ENCODE assay signal across 9 cellular contexts in the genomic region with DNA sequence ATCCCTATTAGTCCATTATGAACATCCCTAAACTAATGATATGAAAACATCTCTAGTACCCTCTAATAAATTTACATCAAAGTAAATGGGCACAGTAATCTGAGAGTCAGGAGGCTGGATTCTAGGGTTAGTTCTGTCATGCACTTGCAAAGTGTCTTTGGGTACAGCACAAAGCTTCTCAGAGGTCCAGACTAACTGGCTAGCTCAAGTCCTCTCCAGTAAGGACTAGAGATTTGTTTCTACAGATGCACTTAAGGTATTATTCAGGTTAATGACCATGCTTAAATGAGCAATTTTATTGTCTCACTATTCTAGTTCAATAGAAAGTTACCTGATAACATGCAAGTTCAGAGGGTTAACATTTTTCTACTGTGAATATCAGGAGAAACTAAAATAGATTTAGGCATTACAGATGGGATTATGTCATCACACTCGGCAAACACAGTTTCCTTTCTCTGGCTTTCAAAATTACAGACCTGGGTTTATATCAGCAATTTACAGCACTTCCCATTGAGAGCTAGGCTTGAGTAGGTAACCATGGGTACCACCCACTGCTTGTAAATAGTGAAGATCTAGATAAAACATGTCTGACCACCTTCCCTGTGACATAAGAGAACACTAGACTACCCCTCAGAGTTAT.
DNase-seq lines count a peak whose midpoint lies in the region; ATAC-seq, FAIRE-seq and TF ChIP-seq lines count a peak whose summit lies in the region.
"Had no signal": no experiment of that assay in that cellular context is flagged by ENCODE, and none has a peak within 500 bp of the region (broad histone marks: within the 10 kb centered on the region; RNA-seq: fewer than 3 reads in every experiment).

No MANE protein-coding gene starts in this region.

- no peak overlapping the region for H2AFZ ChIP-seq in astrocyte (ENCODE audit: low read depth, low read length)
- peak overlapping the region; percentile 38 for H2AFZ ChIP-seq in osteoblast (ENCODE audit: low read length)

- no peaks in the 10 kb centered on the region for H3K36me3 ChIP-seq in astrocyte (ENCODE audit: insufficient read depth, low read length)
- H3K36me3 ChIP-seq in osteoblast (ENCODE audit: insufficient read depth, low read length) = no peaks in the 10 kb centered on the region
- H3K36me3 ChIP-seq in HAP-1 (replicated peaks) = no peaks in the 10 kb centered on the region

- no peak for FAIRE-seq in astrocyte (lab: Jason Lieb, UNC)

- H3K79me2 ChIP-seq in astrocyte (ENCODE audit: insufficient read depth, low read length) (no peaks in the 10 kb centered on the region), osteoblast (ENCODE audit: insufficient read depth, low read length) (no peaks in the 10 kb centered on the region)

- peaks cover 6% of the 10 kb centered on the region for H3K36me3 Mint-ChIP-seq in activated CD4-positive, alpha-beta T cell treated with anti-CD3 and anti-CD28 coated beads for 36 hours (ENCODE audit: low read depth)
- H3K36me3 Mint-ChIP-seq in astrocyte (ENCODE audit: low read depth, unreplicated experiment) = no peaks in the 10 kb centered on the region

- no peak overlapping the region for H3K4me3 Mint-ChIP-seq in activated CD4-positive, alpha-beta T cell treated with anti-CD3 and anti-CD28 coated beads for 36 hours
- H3K4me3 Mint-ChIP-seq in astrocyte (ENCODE audit: unreplicated experiment) = no peak overlapping the region

- no peak overlapping the region for H3K27ac ChIP-seq in astrocyte (ENCODE audit: low read depth, low read length)
- H3K27ac ChIP-seq in osteoblast (ENCODE audit: low read depth, low read length) = peak overlapping the region; percentile 18

- intact Hi-C loops in activated CD4-positive, alpha-beta T cell treated with anti-CD3 and anti-CD28 coated beads for 36 hours (cut with DNase I, micrococcal nuclease) = loop anchor here in 1 of 2 experiments (10.0 kb wide), 1 partner anchor 790 kb away; no protein-coding TSS in a partner anchor

- H4K20me1 ChIP-seq in astrocyte (ENCODE audit: insufficient read depth, low read length) = no peaks in the 10 kb centered on the region
- H4K20me1 ChIP-seq in osteoblast (ENCODE audit: insufficient read depth, low read length) = no peaks in the 10 kb centered on the region

- no peaks in the 10 kb centered on the region for H3K27me3 ChIP-seq in astrocyte (ENCODE audit: insufficient read depth, low read length)
- H3K27me3 ChIP-seq in osteoblast (ENCODE audit: insufficient read depth, low read length) = no peaks in the 10 kb centered on the region
- H3K27me3 ChIP-seq in HAP-1 (ENCODE audit: low read depth) = no peaks in the 10 kb centered on the region

- peak; percentile 76 for ATAC-seq in activated CD4-positive, alpha-beta T cell treated with anti-CD3 and anti-CD28 coated beads for 36 hours
- ATAC-seq in HG02763 (IDR thresholded peaks at IDR 0.05; ENCODE audit: unreplicated experiment) = no peak
- ATAC-seq: Panc1 had no signal

- in situ Hi-C loops in HAP-1 (cut with MboI; ENCODE audit: low sequenced_read_pairs) = no loop called here

- TF ChIP-seq CTCF in astrocyte (IDR thresholded peaks at IDR 0.05; ENCODE audit: insufficient read depth, low read depth, low read length) (no peak), osteoblast (IDR thresholded peaks at IDR 0.05; ENCODE audit: extremely low read depth, low read depth, low read length) (no peak)

- CTCF ChIA-PET in activated CD4-positive, alpha-beta T cell treated with anti-CD3 and anti-CD28 coated beads for 36 hours (lab: Charles Lee) = interaction anchor here (0.7 kb wide), 1 partner anchor 8 kb away, joined by 3 read pairs; no protein-coding TSS in a partner anchor

- H3K4me2 ChIP-seq in astrocyte (ENCODE audit: low read length) (peak overlapping the region; percentile 9), osteoblast (ENCODE audit: insufficient read depth, low read length) (peak overlapping the region; percentile 29)

- H3K4me1 ChIP-seq in astrocyte (ENCODE audit: insufficient read depth, low read length) (peaks cover 10% of the 10 kb centered on the region), osteoblast (ENCODE audit: insufficient read depth, low read length) (peaks cover 4% of the 10 kb centered on the region), HAP-1 (no peaks in the 10 kb centered on the region)

- POLR2A ChIA-PET in activated CD4-positive, alpha-beta T cell treated with anti-CD3 and anti-CD28 coated beads for 36 hours (lab: Charles Lee) = no interaction called here

- H3K27ac Mint-ChIP-seq in activated CD4-positive, alpha-beta T cell treated with anti-CD3 and anti-CD28 coated beads for 36 hours = peak overlapping the region; percentile 13
- H3K27ac Mint-ChIP-seq in astrocyte (ENCODE audit: unreplicated experiment) = no peak overlapping the region

- H3K9me3 ChIP-seq in astrocyte (ENCODE audit: insufficient read depth, low read depth, low read length) (no peaks in the 10 kb centered on the region), osteoblast (ENCODE audit: low read depth, low read length) (no peaks in the 10 kb centered on the region), HAP-1 (no peaks in the 10 kb centered on the region)

- H3K9ac ChIP-seq in astrocyte (ENCODE audit: low read length) = peak overlapping the region; percentile 1

- H3K9me3 Mint-ChIP-seq in activated CD4-positive, alpha-beta T cell treated with anti-CD3 and anti-CD28 coated beads for 36 hours (ENCODE audit: low read depth) = no peaks in the 10 kb centered on the region
- H3K9me3 Mint-ChIP-seq in astrocyte (ENCODE audit: unreplicated experiment) = no peaks in the 10 kb centered on the region

- DNase-seq in activated CD4-positive, alpha-beta T cell treated with anti-CD3 and anti-CD28 coated beads for 36 hours = peak; percentile 22
- DNase-seq in activated CD4-positive, alpha-beta T cell treated with anti-CD3 and anti-CD28 coated beads, Interleukin-2, amount 50 U/mL, for 4 hours = no peak
- peak; percentile 89 for DNase-seq in NCI-H2081 treated with DMSO at 0.1 percent for 48 hours (lab: John Stamatoyannopoulos, UW)
- DNase-seq in astrocyte (ENCODE audit: low read depth) = peak; percentile 66
- peak; percentile 38 for DNase-seq in osteoblast (ENCODE audit: insufficient read length, low spot score, missing footprints)
- no peak for DNase-seq in HAP-1 (ENCODE audit: low spot score in 2 of 2)
- no peak for DNase-seq in mucosa of gallbladder (ENCODE audit: low spot score)

- H3K4me1 Mint-ChIP-seq in activated CD4-positive, alpha-beta T cell treated with anti-CD3 and anti-CD28 coated beads for 36 hours = peaks cover 49% of the 10 kb centered on the region
- peaks cover 15% of the 10 kb centered on the region for H3K4me1 Mint-ChIP-seq in astrocyte (ENCODE audit: low read depth, unreplicated experiment)

- H3K27me3 Mint-ChIP-seq in activated CD4-positive, alpha-beta T cell treated with anti-CD3 and anti-CD28 coated beads for 36 hours = no peaks in the 10 kb centered on the region
- no peaks in the 10 kb centered on the region for H3K27me3 Mint-ChIP-seq in astrocyte (ENCODE audit: low read depth, unreplicated experiment)

- no peak overlapping the region for H3K4me3 ChIP-seq in astrocyte (ENCODE audit: insufficient read depth, low read depth, low read length)
- H3K4me3 ChIP-seq in osteoblast (ENCODE audit: insufficient read depth, low read length) = no peak overlapping the region
- no peak overlapping the region for H3K4me3 ChIP-seq in HAP-1

Comparison
In these comparisons a context has a peak if more than half of its experiments do, and no peak if none do; other contexts are left out.
1. DNase-seq: peak in activated CD4-positive, alpha-beta T cell treated with anti-CD3 and anti-CD28 coated beads for 36 hours (single experiment), NCI-H2081 treated with DMSO at 0.1 percent for 48 hours (single experiment), astrocyte (single experiment) and osteoblast (single experiment); none in activated CD4-positive, alpha-beta T cell treated with anti-CD3 and anti-CD28 coated beads, Interleukin-2, amount 50 U/mL, for 4 hours (0 of 2), HAP-1 (0 of 2) and mucosa of gallbladder (single experiment).